In genomic region chr2:85413592-85414421, GRCh38 we compare ENCODE assay signal across 8 cellular contexts. TPM values are rescaled to one million over a fixed set of nuclear protein-coding genes. Genes with fewer than 3 reads are reported as not detected.
DNase-seq lines count a peak whose midpoint lies in the region; ATAC-seq and TF ChIP-seq lines count a peak whose summit lies in the region.

No MANE protein-coding gene starts in this region.

- H3K9me2 ChIP-seq in OCI-LY7 (ENCODE audit: insufficient read depth, low read length): no peaks in the 10 kb centered on the region

- POLR2A ChIA-PET in OCI-LY7 (lab: Charles Lee): interaction anchor here (0.6 to 0.8 kb wide), 2 partner anchors 92 to 150 kb away, joined by 3 to 7 read pairs; no protein-coding TSS in a partner anchor

- H3K79me2 ChIP-seq in OCI-LY7 (ENCODE audit: insufficient read depth, low read depth, low read length): no peaks in the 10 kb centered on the region

- no peak overlapping the region for H3K27ac ChIP-seq in right cardiac atrium (ENCODE audit: low read length)
- H3K27ac ChIP-seq in OCI-LY7 (ENCODE audit: low read depth, low read length, poor library complexity, severe bottlenecking): no peak overlapping the region

- H3K4me2 ChIP-seq in OCI-LY7 (ENCODE audit: low read length): no peak overlapping the region

- intact Hi-C loops in right cardiac atrium (cut with DNase I): no loop called here
- intact Hi-C loops in OCI-LY7 (cut with micrococcal nuclease; ENCODE audit: unreplicated experiment): no loop called here

- H3K4me1 Mint-ChIP-seq in activated naive CD4-positive, alpha-beta T cell treated with anti-CD3 and anti-CD28 coated beads, Interleukin-2, amount 50 U/mL, for 24 hours: peaks cover 29% of the 10 kb centered on the region

- 4% methylated on average over 44 of the region's 44 CpGs for WGBS in right cardiac atrium

- TF ChIP-seq CTCF in OCI-LY7 (conservative IDR thresholded peaks at IDR 0.05; ENCODE audit: low read length): no peak

- H3K27me3 Mint-ChIP-seq in activated naive CD4-positive, alpha-beta T cell treated with anti-CD3 and anti-CD28 coated beads, Interleukin-2, amount 50 U/mL, for 24 hours: peaks cover 4% of the 10 kb centered on the region

- H3K4me3 ChIP-seq in right cardiac atrium (ENCODE audit: low read length) (peak overlapping the region; percentile 10), skeletal muscle cell (ENCODE audit: low read depth, low read length) (peak overlapping the region; percentile 67), OCI-LY7 (ENCODE audit: low read depth, low read length, poor library complexity, severe bottlenecking) (no peak overlapping the region)

- BruUV-seq in OCI-LY7 (replicated peaks; lab: Mats Ljungman, UMichigan): no TSS peak

- peak overlapping the region; percentile 66 for H3K4me3 Mint-ChIP-seq in activated naive CD4-positive, alpha-beta T cell treated with anti-CD3 and anti-CD28 coated beads, Interleukin-2, amount 50 U/mL, for 24 hours

- H3K36me3 ChIP-seq in OCI-LY7 (ENCODE audit: insufficient read depth, low read length): no peaks in the 10 kb centered on the region

- H4K20me1 ChIP-seq in OCI-LY7 (ENCODE audit: insufficient read depth, low read length): no peaks in the 10 kb centered on the region

- peak; percentile 52 for DNase-seq in activated CD4-positive, alpha-beta T cell treated with anti-CD3 and anti-CD28 coated beads for 48 hours
- DNase-seq in activated CD4-positive, alpha-beta T cell treated with anti-CD3 and anti-CD28 coated beads for 1 hour: no peak
- DNase-seq in right cardiac atrium (peak; percentile 65 to 77 (median 69)), skeletal muscle cell (ENCODE audit: low read depth) (no peak), OCI-LY7 (ENCODE audit: low spot score) (no peak)

- no peak overlapping the region for H3K27ac Mint-ChIP-seq in activated naive CD4-positive, alpha-beta T cell treated with anti-CD3 and anti-CD28 coated beads, Interleukin-2, amount 50 U/mL, for 24 hours

- CTCF ChIA-PET in OCI-LY7 (lab: Charles Lee; ENCODE audit: unreplicated experiment): interaction anchor here (0.6 kb wide), 1 partner anchor 132 kb away, joined by 4 read pairs; no protein-coding TSS in a partner anchor

- no peaks in the 10 kb centered on the region for H3K36me3 Mint-ChIP-seq in activated naive CD4-positive, alpha-beta T cell treated with anti-CD3 and anti-CD28 coated beads, Interleukin-2, amount 50 U/mL, for 24 hours

- H3K9me3 Mint-ChIP-seq in activated naive CD4-positive, alpha-beta T cell treated with anti-CD3 and anti-CD28 coated beads, Interleukin-2, amount 50 U/mL, for 24 hours: no peaks in the 10 kb centered on the region

- no peak overlapping the region for H2AFZ ChIP-seq in OCI-LY7 (ENCODE audit: low read length)

- no peaks in the 10 kb centered on the region for H3K9me3 ChIP-seq in right cardiac atrium (ENCODE audit: control insufficient read depth, low read length)
- H3K9me3 ChIP-seq in OCI-LY7 (ENCODE audit: low read length): no peaks in the 10 kb centered on the region

- H3K27me3 ChIP-seq in right cardiac atrium (ENCODE audit: control insufficient read depth, insufficient read depth): no peaks in the 10 kb centered on the region

- ATAC-seq in right cardiac atrium (peak; percentile 30 to 62), GM21717 (IDR thresholded peaks at IDR 0.05; ENCODE audit: unreplicated experiment) (no peak), HG03039 (IDR thresholded peaks at IDR 0.05; ENCODE audit: unreplicated experiment) (no peak)

- H3K4me1 ChIP-seq in right cardiac atrium (ENCODE audit: control insufficient read depth, insufficient read depth, low read length) (peaks cover 3% of the 10 kb centered on the region), OCI-LY7 (ENCODE audit: insufficient read depth, low read length, poor library complexity, severe bottlenecking) (peaks cover 23% of the 10 kb centered on the region)

RNA-seq across cellular contexts. Expression of gene CAPG, which starts 3.6 kb away (rescaled TPM):
- total RNA-seq in right cardiac atrium (10 to 100 TPM in 2 of 4 donors, 1 to 10 TPM in 2; 6.8 to 15.6 (median 12.3) TPM), OCI-LY7 (2022) (7.9 and 8.1 TPM in 2 replicates)
- 13.2 TPM for polyA plus RNA-seq in right cardiac atrium
- total RNA-seq in OCI-LY7 (2014; rRNA removed; shearing (Covaris generic)): 7.5 and 9.8 TPM in 2 replicates

RNA-seq across cellular contexts. Expression of gene SH2D6, which starts 4.7 kb away (rescaled TPM):
- under 1 TPM in 3 of 4 donors, not detected in 1; 0.34 to 0.75 (median 0.62) TPM for total RNA-seq in right cardiac atrium
- polyA plus RNA-seq in right cardiac atrium: 0.29 TPM
- 0.35 and 0.82 TPM in 2 replicates for total RNA-seq in OCI-LY7 (2014; rRNA removed; shearing (Covaris generic))
- 2.6 and 3.5 TPM in 2 replicates for total RNA-seq in OCI-LY7 (2022)

RNA-seq across cellular contexts. Expression of gene ELMOD3, which starts 59.2 kb away (rescaled TPM):
- total RNA-seq in right cardiac atrium (10 to 100 TPM; 11.5 to 16.1 (median 13.0) TPM), OCI-LY7 (2022) (18.5 and 21.8 TPM in 2 replicates)
- polyA plus RNA-seq in right cardiac atrium: 10.7 TPM
- 12.0 and 22.1 TPM in 2 replicates for total RNA-seq in OCI-LY7 (2014; rRNA removed; shearing (Covaris generic))

RNA-seq across cellular contexts. Expression of gene RETSAT, which starts 59.5 kb away (rescaled TPM):
- total RNA-seq in right cardiac atrium (10 to 100 TPM; 22.4 to 33.5 (median 27.9) TPM), OCI-LY7 (2022) (19.2 and 19.9 TPM in 2 replicates)
- polyA plus RNA-seq in right cardiac atrium: 31.9 TPM
- total RNA-seq in OCI-LY7 (2014; rRNA removed; shearing (Covaris generic)): 5.9 and 14.1 TPM in 2 replicates

Comparison
In these comparisons a context has a peak if more than half of its experiments do, and no peak if none do; other contexts are left out.
1. DNase-seq: peak in activated CD4-positive, alpha-beta T cell treated with anti-CD3 and anti-CD28 coated beads for 48 hours (single experiment) and right cardiac atrium (3 of 3); none in activated CD4-positive, alpha-beta T cell treated with anti-CD3 and anti-CD28 coated beads for 1 hour (single experiment), skeletal muscle cell (single experiment) and OCI-LY7 (single experiment).
2. ATAC-seq: peak in right cardiac atrium (2 of 2); none in GM21717 (single experiment) and HG03039 (single experiment).